In the genomic region with DNA sequence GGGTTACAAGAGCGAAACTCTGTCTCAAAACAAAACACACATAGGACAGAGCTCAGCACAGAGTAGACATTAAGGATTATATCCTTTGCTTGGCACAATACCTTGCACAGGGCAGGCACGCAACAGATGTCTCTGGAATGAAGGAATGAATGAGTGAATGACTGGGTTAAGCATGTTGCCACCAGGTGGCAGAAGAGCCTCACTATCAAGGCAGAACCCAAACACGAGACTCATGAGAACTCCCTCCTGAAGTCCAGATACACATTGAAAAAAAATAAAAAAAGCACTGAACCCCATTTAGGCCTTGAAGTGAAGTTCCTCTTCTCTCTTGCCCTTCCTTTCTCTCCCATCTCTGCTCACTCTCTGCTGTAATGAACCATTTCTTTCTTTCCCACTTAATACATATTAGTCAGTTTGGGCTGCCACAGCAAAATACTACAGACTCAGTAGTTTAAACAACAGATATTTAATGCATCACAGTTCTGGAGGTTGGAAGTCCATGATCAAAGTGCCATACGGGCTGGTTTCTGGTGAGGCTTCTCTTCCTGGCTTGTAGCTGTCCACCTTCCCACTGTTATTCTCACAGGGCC, we compare ENCODE assay signal across 8 cellular contexts. TPM values are rescaled to one million over a fixed set of nuclear protein-coding genes. Genes with fewer than 3 reads are reported as not detected.
DNase-seq lines count a peak whose midpoint lies in the region; ATAC-seq, FAIRE-seq and TF ChIP-seq lines count a peak whose summit lies in the region.

No MANE protein-coding gene starts in this region.

- in situ Hi-C loops in GM13977 (cut with MboI; ENCODE audit: low pct_unique_long_range_greater_than_20kb, low sequenced_read_pairs, unreplicated experiment), result loop anchor here (10.0 kb wide), 2 partner anchors 153 to 453 kb away; no protein-coding TSS in a partner anchor

- H3K27me3 ChIP-seq in liver (ENCODE audit: control insufficient read depth in 4 of 4, insufficient read depth in 4 of 4, low read length in 3 of 4), result no peaks in the 10 kb centered on the region

- TF ChIP-seq RAD21 in A549 (conservative IDR thresholded peaks at IDR 0.05 in 1 of 2, IDR thresholded peaks at IDR 0.05 in 1 of 2), result peak; percentile 97 to 99
- TF ChIP-seq RAD21 in liver (IDR thresholded peaks at IDR 0.05), result peak; percentile 92 to 95

- H3K9ac ChIP-seq in liver (ENCODE audit: low read depth in 1 of 2, low read length in 2 of 2), result no peak overlapping the region

- ATAC-seq in A549, result peak; percentile 92 to 97
- peak; percentile 76 for ATAC-seq in HG03045 (IDR thresholded peaks at IDR 0.05; ENCODE audit: unreplicated experiment)

- CTCF ChIA-PET in A549 (lab: Yijun Ruan, JAX), result interaction anchor here (0.6 to 8.8 kb wide), 28 partner anchors 8 to 458 kb away, joined by 3 to 194 read pairs (median 4); a partner anchor contains a TSS

- H3K4me1 ChIP-seq in A549, result no peaks in the 10 kb centered on the region
- peaks cover 0 to 13% (median 8%) of the 10 kb centered on the region in 4 donors for H3K4me1 ChIP-seq in liver (ENCODE audit: control insufficient read depth in 4 of 4, insufficient read depth in 4 of 4, low read length in 3 of 4)

- no peaks in the 10 kb centered on the region for H3K9me3 ChIP-seq in A549
- H3K9me3 ChIP-seq in liver (ENCODE audit: control insufficient read depth in 4 of 4, low read length in 3 of 4), result no peaks in the 10 kb centered on the region

- 22% methylated on average over 4 of the region's 4 CpGs for WGBS in A549 (ENCODE audit: missing lambda C conversion rate)
- 52% methylated on average over 4 of the region's 4 CpGs for WGBS in liver

- FAIRE-seq in A549 (lab: Jason Lieb, UNC), result peak; percentile 86

- no peak overlapping the region for H3K4me2 ChIP-seq in A549

- peak; percentile 77 to 87 for DNase-seq in A549 (ENCODE audit: low read depth in 1 of 2, low spot score in 1 of 2)
- DNase-seq in GM13977 (ENCODE audit: low spot score), result peak; percentile 73
- peak; percentile 65 for DNase-seq in NCI-H2227 (lab: John Stamatoyannopoulos, UW; ENCODE audit: unreplicated experiment)
- peak; percentile 72 for DNase-seq in activated CD4-positive, CD25-positive, alpha-beta regulatory T cell treated with anti-CD3 and anti-CD28 coated beads, Interleukin-2, amount 50 U/mL, for 72 hours
- DNase-seq in cerebellum (ENCODE audit: low spot score), result peak; percentile 85
- DNase-seq in stimulated activated CD4-positive, alpha-beta T cell treated with anti-CD3 and anti-CD28 coated beads, TNF-alpha, amount 100 ng/mL, for 4 hours (ENCODE audit: low read depth in 3 of 3), result peak; percentile 41 to 59 (median 53)

- H3K27ac ChIP-seq in A549 (peak overlapping the region in 1 of 2 experiments; percentile 8; a peak in 1 of 6 replicates), liver (ENCODE audit: low read depth in 1 of 2, low read length in 2 of 2) (no peak overlapping the region)

- H3K36me3 ChIP-seq in liver (ENCODE audit: control insufficient read depth in 4 of 4, insufficient read depth in 3 of 4, low read depth in 1 of 4, low read length in 3 of 4), result no peaks in the 10 kb centered on the region

- POLR2A ChIA-PET in A549 (lab: Yijun Ruan, JAX), result no interaction called here

- no peak overlapping the region for H3K4me3 ChIP-seq in A549
- no peak overlapping the region for H3K4me3 ChIP-seq in liver (ENCODE audit: low read depth in 1 of 3, low read length in 3 of 3)

- TF ChIP-seq CTCF in A549 (IDR thresholded peaks at IDR 0.05), result peak; percentile 87
- TF ChIP-seq CTCF in GM13977 (IDR thresholded peaks at IDR 0.05; ENCODE audit: extremely low read depth, insufficient read depth, missing control alignments), result peak; percentile 73
- TF ChIP-seq CTCF in liver (IDR thresholded peaks at IDR 0.05; ENCODE audit: low read depth, low read length, missing input control), result peak; percentile 75

- TF ChIP-seq POLR2A in A549 (IDR thresholded peaks at IDR 0.05; ENCODE audit: low read length), result no peak

- TF ChIP-seq EP300 in A549 (IDR thresholded peaks at IDR 0.05), result no peak

TF ChIP-seq in A549, 52 proteins besides CTCF, POLR2A, EP300 and RAD21:
- TF ChIP-seq, protein P1, sequence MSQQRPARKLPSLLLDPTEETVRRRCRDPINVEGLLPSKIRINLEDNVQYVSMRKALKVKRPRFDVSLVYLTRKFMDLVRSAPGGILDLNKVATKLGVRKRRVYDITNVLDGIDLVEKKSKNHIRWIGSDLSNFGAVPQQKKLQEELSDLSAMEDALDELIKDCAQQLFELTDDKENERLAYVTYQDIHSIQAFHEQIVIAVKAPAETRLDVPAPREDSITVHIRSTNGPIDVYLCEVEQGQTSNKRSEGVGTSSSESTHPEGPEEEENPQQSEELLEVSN (IDR thresholded peaks at IDR 0.05; ENCODE audit: borderline replicate concordance, low read depth), result no peak
- TF ChIP-seq SMC3 (IDR thresholded peaks at IDR 0.05), result peak; percentile 97
- TF ChIP-seq ZC3H11A (IDR thresholded peaks at IDR 0.05), result no peak
- TF ChIP-seq, protein P2, sequence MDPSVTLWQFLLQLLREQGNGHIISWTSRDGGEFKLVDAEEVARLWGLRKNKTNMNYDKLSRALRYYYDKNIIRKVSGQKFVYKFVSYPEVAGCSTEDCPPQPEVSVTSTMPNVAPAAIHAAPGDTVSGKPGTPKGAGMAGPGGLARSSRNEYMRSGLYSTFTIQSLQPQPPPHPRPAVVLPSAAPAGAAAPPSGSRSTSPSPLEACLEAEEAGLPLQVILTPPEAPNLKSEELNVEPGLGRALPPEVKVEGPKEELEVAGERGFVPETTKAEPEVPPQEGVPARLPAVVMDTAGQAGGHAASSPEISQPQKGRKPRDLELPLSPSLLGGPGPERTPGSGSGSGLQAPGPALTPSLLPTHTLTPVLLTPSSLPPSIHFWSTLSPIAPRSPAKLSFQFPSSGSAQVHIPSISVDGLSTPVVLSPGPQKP (IDR thresholded peaks at IDR 0.05; ENCODE audit: low read depth, low read length), result no peak
- TF ChIP-seq, protein P3, sequence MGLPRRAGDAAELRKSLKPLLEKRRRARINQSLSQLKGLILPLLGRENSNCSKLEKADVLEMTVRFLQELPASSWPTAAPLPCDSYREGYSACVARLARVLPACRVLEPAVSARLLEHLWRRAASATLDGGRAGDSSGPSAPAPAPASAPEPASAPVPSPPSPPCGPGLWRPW (IDR thresholded peaks at IDR 0.05), result no peak
- TF ChIP-seq MAZ (IDR thresholded peaks at IDR 0.05; ENCODE audit: borderline replicate concordance, low read depth, low read length), result no peak
- TF ChIP-seq, protein P4, sequence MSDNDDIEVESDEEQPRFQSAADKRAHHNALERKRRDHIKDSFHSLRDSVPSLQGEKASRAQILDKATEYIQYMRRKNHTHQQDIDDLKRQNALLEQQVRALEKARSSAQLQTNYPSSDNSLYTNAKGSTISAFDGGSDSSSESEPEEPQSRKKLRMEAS (IDR thresholded peaks at IDR 0.05), result 0 out of 2 replicates have a peak, but pooled peaks have one; percentile 46

TF ChIP-seq in liver, 16 proteins besides CTCF, POLR2A, EP300 and RAD21:
- TF ChIP-seq RXRA (IDR thresholded peaks at IDR 0.05) (peak in 1 of 2 donors; percentile 13), HNF4A (conservative IDR thresholded peaks at IDR 0.05) (no peak)

RNA-seq across cellular contexts. Expression of a gene that starts 26.6 kb away (rescaled TPM):
- polyA plus RNA-seq in A549 (2011; rRNA removed) (162 and 174 TPM in 2 replicates), A549 (2017; fragmentation: RNase III; extraction: RNeasy Plus Mini Kit Qiagen cat#74134 plus additional on column Dnase treatment) (122 to 126 TPM (median 124 TPM) in 3 replicates), liver (10 to 100 TPM; 16.6 to 16.7 TPM)
- polyA plus RNA-seq in A549 (2012; cell fraction: cytosol; rRNA removed), result 68.1 and 68.2 TPM in 2 replicates
- polyA plus RNA-seq in A549 (2012; cell fraction: nucleus; rRNA removed), result 54.1 and 73.1 TPM in 2 replicates
- 51.7 and 55.4 TPM in 2 replicates for polyA minus RNA-seq in A549 (2011; rRNA and poly(A)+ RNA removed)
- total RNA-seq in cerebellum (48.9 TPM), liver (10 to 100 TPM; 25.1 to 34.5 TPM)
